In the genomic region with DNA sequence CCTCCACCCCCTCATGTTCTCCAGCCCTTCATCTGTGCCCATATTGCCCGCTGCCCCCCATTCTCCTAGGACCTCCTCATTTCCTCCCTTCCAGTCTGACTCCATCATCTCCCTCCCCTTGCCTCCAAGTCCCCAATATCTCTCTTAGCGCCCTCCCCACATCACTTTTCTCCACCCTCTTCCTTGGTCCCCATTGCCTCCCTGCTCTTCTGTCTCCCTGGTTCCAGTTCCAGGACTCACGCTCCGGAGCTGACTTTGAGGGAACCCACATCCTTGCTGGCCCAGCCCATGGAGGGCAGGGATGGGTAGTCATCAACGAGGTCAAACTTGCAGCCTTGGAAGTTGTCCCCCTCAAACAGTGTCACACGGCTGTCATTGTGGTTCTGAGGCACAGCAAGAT, we compare ENCODE assay signal across 36 cellular contexts. TPM values are rescaled to one million over a fixed set of nuclear protein-coding genes. Genes with fewer than 3 reads are reported as not detected.
"Had no signal": no experiment of that assay in that cellular context is flagged by ENCODE, and none has a peak within 500 bp of the region (broad histone marks: within the 10 kb centered on the region; RNA-seq: fewer than 3 reads in every experiment).

No MANE protein-coding gene starts in this region.

- H3K27ac Mint-ChIP-seq: activated B cell treated with CpG ODN at 0.5 μM for 24 hours; activated CD4-positive, alpha-beta memory T cell treated with anti-CD3 and anti-CD28 coated beads for 36 hours; activated naive CD8-positive, alpha-beta T cell treated with anti-CD3 and anti-CD28 coated beads for 36 hours; activated T-helper 17 cell treated with anti-CD3 and anti-CD28 coated beads, Interleukin-2, amount 50 U/mL, for 72 hours; brain had no signal

- H3K9me3 Mint-ChIP-seq: activated B cell treated with CpG ODN at 0.5 μM for 24 hours; activated CD4-positive, alpha-beta memory T cell treated with anti-CD3 and anti-CD28 coated beads for 36 hours; activated naive CD8-positive, alpha-beta T cell treated with anti-CD3 and anti-CD28 coated beads for 36 hours; activated T-cell treated with anti-CD3 and anti-CD28 coated beads, Interleukin-2, amount 50 U/mL, for 4 hours; activated T-helper 17 cell treated with anti-CD3 and anti-CD28 coated beads, Interleukin-2, amount 50 U/mL, for 72 hours had no signal

- H3K27ac ChIP-seq: adrenal gland, Peyer's patch, VCaP had no signal

- H3K36me3 ChIP-seq: adrenal gland, Peyer's patch had no signal

- H3K36me3 Mint-ChIP-seq: activated CD4-positive, alpha-beta memory T cell treated with anti-CD3 and anti-CD28 coated beads for 36 hours; activated naive CD8-positive, alpha-beta T cell treated with anti-CD3 and anti-CD28 coated beads for 36 hours; brain had no signal

- H3K9me3 ChIP-seq: adrenal gland, Peyer's patch had no signal

- ATAC-seq: activated T-helper 17 cell treated with anti-CD3 and anti-CD28 coated beads, Interleukin-2, amount 50 U/mL, for 72 hours; PC-3; Right ventricle myocardium inferior had no signal

- FAIRE-seq: bronchial epithelial cell had no signal

- DNase-seq: activated B cell treated with CpG ODN at 0.5 μM for 24 hours; activated CD4-positive, alpha-beta memory T cell treated with anti-CD3 and anti-CD28 coated beads for 36 hours; activated CD4-positive, alpha-beta T cell treated with anti-CD3 and anti-CD28 coated beads for 4 hours; activated CD4-positive, alpha-beta T cell treated with anti-CD3 and anti-CD28 coated beads, Interleukin-2, amount 50 U/mL, for 1 hour; activated CD4-positive, CD25-positive, alpha-beta regulatory T cell treated with anti-CD3 and anti-CD28 coated beads, Interleukin-2, amount 50 U/mL, for 72 hours; activated CD8-positive, alpha-beta memory T cell treated with anti-CD3 and anti-CD28 coated beads, Interleukin-2, amount 50 U/mL, for 4 hours; activated effector memory CD4-positive, alpha-beta T cell treated with anti-CD3 and anti-CD28 coated beads, Interleukin-2, amount 50 U/mL, for 16 hours; activated naive CD4-positive, alpha-beta T cell; activated naive CD4-positive, alpha-beta T cell treated with anti-CD3 and anti-CD28 coated beads, Interleukin-2, amount 50 U/mL, for 16 hours; activated naive CD8-positive, alpha-beta T cell treated with anti-CD3 and anti-CD28 coated beads for 36 hours; activated T-cell treated with anti-CD3 and anti-CD28 coated beads for 4 hours; activated T-cell treated with anti-CD3 and anti-CD28 coated beads, Interleukin-2, amount 50 U/mL, for 4 hours; adrenal gland; caudate nucleus; cerebellar nuclear complex; NCI-H1105; NCI-H1417 treated with DMSO at 0.1 percent for 48 hours; NCI-H187 treated with DMSO at 0.1 percent for 48 hours; NCI-H2081 treated with DMSO at 0.1 percent for 48 hours; NCI-H345; NCI-H524 treated with DMSO at 0.1 percent for 48 hours; NK-92 treated with Interleukin-12 subunit alpha and Interleukin-12 subunit beta, amount 100 ng/mL, for 24 hours; PC-3; RPMI8226; SW 1271; T-helper 1 cell; T-helper 2 cell; T-helper 9 cell had no signal

- H3K4me1 Mint-ChIP-seq: activated T-helper 17 cell treated with anti-CD3 and anti-CD28 coated beads, Interleukin-2, amount 50 U/mL, for 72 hours had no signal

- H3K4me3 Mint-ChIP-seq: activated B cell treated with CpG ODN at 0.5 μM for 24 hours; activated CD4-positive, alpha-beta memory T cell treated with anti-CD3 and anti-CD28 coated beads for 36 hours; activated naive CD8-positive, alpha-beta T cell treated with anti-CD3 and anti-CD28 coated beads for 36 hours; activated T-cell treated with anti-CD3 and anti-CD28 coated beads, Interleukin-2, amount 50 U/mL, for 4 hours; activated T-helper 17 cell treated with anti-CD3 and anti-CD28 coated beads, Interleukin-2, amount 50 U/mL, for 72 hours; brain had no signal

- H3K4me3 ChIP-seq: adrenal gland, Peyer's patch had no signal

RNA-seq across cellular contexts. Expression of a gene that starts 2.6 kb away (rescaled TPM):
- total RNA-seq: activated B cell treated with CpG ODN at 0.5 μM for 24 hours; activated CD4-positive, alpha-beta memory T cell treated with anti-CD3 and anti-CD28 coated beads for 36 hours; activated naive CD8-positive, alpha-beta T cell treated with anti-CD3 and anti-CD28 coated beads for 36 hours; activated T-cell treated with anti-CD3 and anti-CD28 coated beads, Interleukin-2, amount 50 U/mL, for 4 hours; activated T-helper 17 cell treated with anti-CD3 and anti-CD28 coated beads, Interleukin-2, amount 50 U/mL, for 72 hours; bronchial epithelial cell; NCI-H460; Right ventricle myocardium inferior had no signal

RNA-seq across cellular contexts. Expression of a gene that starts 5.6 kb away (rescaled TPM):
- total RNA-seq: activated B cell treated with CpG ODN at 0.5 μM for 24 hours; activated CD4-positive, alpha-beta memory T cell treated with anti-CD3 and anti-CD28 coated beads for 36 hours; activated naive CD8-positive, alpha-beta T cell treated with anti-CD3 and anti-CD28 coated beads for 36 hours; activated T-cell treated with anti-CD3 and anti-CD28 coated beads, Interleukin-2, amount 50 U/mL, for 4 hours; activated T-helper 17 cell treated with anti-CD3 and anti-CD28 coated beads, Interleukin-2, amount 50 U/mL, for 72 hours; bronchial epithelial cell; M059J; NCI-H460; Right ventricle myocardium inferior had no signal

RNA-seq across cellular contexts. Expression of a gene that starts 31.1 kb away (rescaled TPM):
- total RNA-seq: activated B cell treated with CpG ODN at 0.5 μM for 24 hours; activated CD4-positive, alpha-beta memory T cell treated with anti-CD3 and anti-CD28 coated beads for 36 hours; activated naive CD8-positive, alpha-beta T cell treated with anti-CD3 and anti-CD28 coated beads for 36 hours; activated T-cell treated with anti-CD3 and anti-CD28 coated beads, Interleukin-2, amount 50 U/mL, for 4 hours; activated T-helper 17 cell treated with anti-CD3 and anti-CD28 coated beads, Interleukin-2, amount 50 U/mL, for 72 hours; bronchial epithelial cell; Right ventricle myocardium inferior had no signal

RNA-seq across cellular contexts. Expression of a gene that starts 50.7 kb away (rescaled TPM):
- total RNA-seq: activated B cell treated with CpG ODN at 0.5 μM for 24 hours; activated CD4-positive, alpha-beta memory T cell treated with anti-CD3 and anti-CD28 coated beads for 36 hours; activated naive CD8-positive, alpha-beta T cell treated with anti-CD3 and anti-CD28 coated beads for 36 hours; activated T-cell treated with anti-CD3 and anti-CD28 coated beads, Interleukin-2, amount 50 U/mL, for 4 hours; activated T-helper 17 cell treated with anti-CD3 and anti-CD28 coated beads, Interleukin-2, amount 50 U/mL, for 72 hours; bronchial epithelial cell; M059J; NCI-H460; Right ventricle myocardium inferior had no signal
